ENCODE assay signal across 12 cellular contexts in genomic region chr1:6027591-6027990, GRCh38. TPM values are rescaled to one million over a fixed set of nuclear protein-coding genes. Genes with fewer than 3 reads are reported as not detected.
DNase-seq lines count a peak whose midpoint lies in the region; ATAC-seq and TF ChIP-seq lines count a peak whose summit lies in the region.
"Had no signal": no experiment of that assay in that cellular context is flagged by ENCODE, and none has a peak within 500 bp of the region (broad histone marks: within the 10 kb centered on the region; RNA-seq: fewer than 3 reads in every experiment).

No MANE protein-coding gene starts in this region.

- H3K9me3 Mint-ChIP-seq in endothelial cell (ENCODE audit: unreplicated experiment) = no peaks in the 10 kb centered on the region
- peaks cover 0 to under 1% of the 10 kb centered on the region in 2 donors for H3K9me3 Mint-ChIP-seq in stimulated activated naive CD8-positive, alpha-beta T cell treated with anti-CD3 and anti-CD28 coated beads, Interleukin-15, amount 100 ng/mL, for 72 hours
- H3K9me3 Mint-ChIP-seq: brain had no signal

- ATAC-seq in stimulated activated naive CD8-positive, alpha-beta T cell treated with anti-CD3 and anti-CD28 coated beads, Interleukin-15, amount 100 ng/mL, for 72 hours = peak; percentile 16
- ATAC-seq in GM19467 (IDR thresholded peaks at IDR 0.05; ENCODE audit: unreplicated experiment) = no peak
- no peak for ATAC-seq in SK-N-SH treated with all-trans-retinoic acid at 6 μM for 48 hours
- ATAC-seq: gastrocnemius medialis had no signal

- CTCF ChIA-PET in RWPE1 (lab: Yijun Ruan, JAX) = no interaction called here

- peak overlapping the region; percentile 94 for H3K27ac ChIP-seq in RWPE1

- POLR2A ChIA-PET in RWPE1 (lab: Yijun Ruan, JAX; ENCODE audit: low non-redundant PET) = interaction anchor here (0.7 kb wide), 1 partner anchor 59 kb away, joined by 4 read pairs; no protein-coding TSS in a partner anchor

- TF ChIP-seq CTCF in RWPE1 (conservative IDR thresholded peaks at IDR 0.05; ENCODE audit: low read depth) (no peak), endothelial cell (IDR thresholded peaks at IDR 0.05; ENCODE audit: unreplicated experiment) (no peak)

- H3K27ac Mint-ChIP-seq in endothelial cell (ENCODE audit: unreplicated experiment) = peak overlapping the region; percentile 30
- H3K27ac Mint-ChIP-seq in stimulated activated naive CD8-positive, alpha-beta T cell treated with anti-CD3 and anti-CD28 coated beads, Interleukin-15, amount 100 ng/mL, for 72 hours = peak overlapping the region; percentile 91 to 98
- H3K27ac Mint-ChIP-seq: brain had no signal

- no peaks in the 10 kb centered on the region for H3K4me1 Mint-ChIP-seq in endothelial cell (ENCODE audit: unreplicated experiment)
- H3K4me1 Mint-ChIP-seq in stimulated activated naive CD8-positive, alpha-beta T cell treated with anti-CD3 and anti-CD28 coated beads, Interleukin-15, amount 100 ng/mL, for 72 hours = peaks cover 71% of the 10 kb centered on the region
- H3K4me1 Mint-ChIP-seq: brain had no signal

- peaks cover 9% of the 10 kb centered on the region for H3K27me3 Mint-ChIP-seq in endothelial cell (ENCODE audit: unreplicated experiment)
- H3K27me3 Mint-ChIP-seq in stimulated activated naive CD8-positive, alpha-beta T cell treated with anti-CD3 and anti-CD28 coated beads, Interleukin-15, amount 100 ng/mL, for 72 hours = no peaks in the 10 kb centered on the region
- H3K27me3 Mint-ChIP-seq: brain had no signal

- peak; percentile 3 for DNase-seq in activated effector memory CD4-positive, alpha-beta T cell treated with Interleukin-2 at 50 U/mL for 16 hours
- DNase-seq in activated effector memory CD4-positive, alpha-beta T cell treated with anti-CD3 and anti-CD28 coated beads, Interleukin-2, amount 50 U/mL, for 16 hours = no peak
- DNase-seq in RWPE1 (ENCODE audit: low spot score) (no peak), endothelial cell (ENCODE audit: low spot score) (no peak), cerebellar nuclear complex (lab: John Stamatoyannopoulos, UW) (no peak)
- DNase-seq in stimulated activated naive CD8-positive, alpha-beta T cell treated with anti-CD3 and anti-CD28 coated beads, Interleukin-15, amount 100 ng/mL, for 72 hours = peak in 1 of 2 donors; percentile 48
- DNase-seq: gastrocnemius medialis, NCI-H2171, T1000 had no signal

- no peaks in the 10 kb centered on the region for H3K36me3 Mint-ChIP-seq in endothelial cell (ENCODE audit: low read depth, unreplicated experiment)
- H3K36me3 Mint-ChIP-seq: brain had no signal

- H3K4me3 Mint-ChIP-seq in endothelial cell (ENCODE audit: unreplicated experiment) = no peak overlapping the region
- H3K4me3 Mint-ChIP-seq in stimulated activated naive CD8-positive, alpha-beta T cell treated with anti-CD3 and anti-CD28 coated beads, Interleukin-15, amount 100 ng/mL, for 72 hours = peak overlapping the region; percentile 85 to 91
- H3K4me3 Mint-ChIP-seq: brain had no signal

TF ChIP-seq in SK-N-SH treated with all-trans-retinoic acid at 6 μM for 48 hours, 23 proteins besides CTCF, POLR2A, EP300 and RAD21:
- no peak for TF ChIP-seq ESRRG (CRISPR knock-in tag; IDR thresholded peaks at IDR 0.05)
- TF ChIP-seq SNAI2 (CRISPR knock-in tag; IDR thresholded peaks at IDR 0.05) = no peak
- TF ChIP-seq TSHZ2 (CRISPR knock-in tag; IDR thresholded peaks at IDR 0.05) = no peak
- TF ChIP-seq TOX (CRISPR knock-in tag; IDR thresholded peaks at IDR 0.05; ENCODE audit: borderline replicate concordance) = no peak

RNA-seq across cellular contexts. Expression of gene KCNAB2, which starts 18.1 kb away (rescaled TPM):
- 4.1 TPM for total RNA-seq in endothelial cell (ENCODE audit: unreplicated experiment)

RNA-seq across cellular contexts. Expression of gene NPHP4, which starts 35.4 kb away (rescaled TPM):
- total RNA-seq in endothelial cell (ENCODE audit: unreplicated experiment) = 15.3 TPM
